8 cellular contexts compared by ENCODE assay signal in genomic region chr2:224485081-224486014, GRCh38.
DNase-seq lines count a peak whose midpoint lies in the region; TF ChIP-seq lines count a peak whose summit lies in the region.
"Not testable (repeated sequence)": the region's sequence is repeated elsewhere in the genome, so short reads cannot be mapped to it uniquely, and the experiment has no call there.

No MANE protein-coding gene starts in this region.

- H3K36me3 ChIP-seq in adipocyte (ENCODE audit: control insufficient read depth, insufficient read depth, low read length, severe bottlenecking): peaks cover 24% of the 10 kb centered on the region
- H3K36me3 ChIP-seq in esophagus squamous epithelium: peaks cover 0 to 41% (median 0%) of the 10 kb centered on the region in 3 donors
- not testable (repeated sequence) for H3K36me3 ChIP-seq in transverse colon

- not testable (repeated sequence) for H3K9ac ChIP-seq in adipocyte (ENCODE audit: low read length)

- intact Hi-C loops in esophagus squamous epithelium (cut with DNase I); transverse colon (cut with DNase I; ENCODE audit: low total_unique reads): not testable (repeated sequence)

- TF ChIP-seq EP300 in transverse colon (IDR thresholded peaks at IDR 0.05; ENCODE audit: low read depth): peak; percentile 89

- TF ChIP-seq POLR2A in esophagus squamous epithelium (IDR thresholded peaks at IDR 0.05); transverse colon (IDR thresholded peaks at IDR 0.05): not testable (repeated sequence)

- not testable (repeated sequence) for H3K27me3 ChIP-seq in adipocyte (replicated peaks; ENCODE audit: control insufficient read depth, insufficient read depth, low read length); esophagus squamous epithelium; transverse colon

- peak overlapping the region; percentile 66 to 87 (median 78) for H3K27ac ChIP-seq in esophagus squamous epithelium
- H3K27ac ChIP-seq in transverse colon: peak overlapping the region; percentile 68 to 77 (median 72)

- not testable (repeated sequence) for TF ChIP-seq CTCF in esophagus squamous epithelium (IDR thresholded peaks at IDR 0.05); transverse colon (IDR thresholded peaks at IDR 0.05)

- not testable (repeated sequence) for H3K4me1 ChIP-seq in adipocyte (ENCODE audit: control insufficient read depth, insufficient read depth, low read length)
- peaks cover 13 to 47% (median 18%) of the 10 kb centered on the region in 3 donors for H3K4me1 ChIP-seq in esophagus squamous epithelium
- peaks cover 0 to 27% (median 19%) of the 10 kb centered on the region in 4 donors for H3K4me1 ChIP-seq in transverse colon

- not testable (repeated sequence) for H3K9me3 ChIP-seq in adipocyte (ENCODE audit: control insufficient read depth, low read length); esophagus squamous epithelium; transverse colon

- in situ Hi-C loops in Caki2 (cut with HindIII; ENCODE audit: low pct_unique_long_range_greater_than_20kb, low sequenced_read_pairs); transverse colon (cut with MboI; ENCODE audit: low pct_ligation_motif_present in 1 of 4, low pct_unique_long_range_greater_than_20kb in 1 of 4, low sequenced_read_pairs in 3 of 4): not testable (repeated sequence)

- WGBS in esophagus squamous epithelium, 2 donors: 85 to 94% methylated on average over 3 to 6 of the region's 18 CpGs
- 76% methylated on average over 16 of the region's 18 CpGs; no CpG with 5 or more reads in 1 of the 2 donors for WGBS in transverse colon (ENCODE audit: low coverage in 1 of 2), 2 donors

- DNase-seq in Caki2 (ENCODE audit: low read depth) (peak; percentile 97), HT-29 (ENCODE audit: low spot score) (peak; percentile 98), NCI-H69 (lab: John Stamatoyannopoulos, UW) (peak; percentile 63), adipocyte (ENCODE audit: low read depth) (peak; percentile 85), islet precursor cell (peak; percentile 99), non-pigmented ciliary epithelial cell (ENCODE audit: low read depth) (peak; percentile 87), transverse colon (peak; percentile 90)
- DNase-seq in esophagus squamous epithelium (lab: John Stamatoyannopoulos, UW): not testable (repeated sequence)

- H3K4me3 ChIP-seq in adipocyte (ENCODE audit: low read length); transverse colon: not testable (repeated sequence)
- H3K4me3 ChIP-seq in esophagus squamous epithelium: peak overlapping the region in 1 of 4 donors; percentile 18
